In the genomic region with DNA sequence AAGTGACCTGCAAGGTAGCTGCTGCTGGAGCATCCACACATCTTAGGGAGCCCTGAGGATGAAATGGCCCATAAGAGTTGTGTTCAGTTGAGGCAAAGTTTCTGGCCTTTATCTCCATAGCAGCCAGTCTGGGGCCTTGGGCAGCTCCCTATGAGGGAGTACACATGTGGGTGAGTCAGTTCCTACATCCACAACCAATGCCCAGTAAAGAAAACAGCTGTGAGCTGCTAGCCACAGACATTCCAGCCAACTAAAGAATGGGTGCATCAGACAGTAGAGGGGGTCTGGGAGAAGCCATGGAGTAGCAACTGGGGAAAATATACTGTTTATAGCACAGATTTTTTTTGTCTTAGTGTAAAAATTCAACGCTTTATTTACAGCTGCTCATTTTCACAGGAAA, we compare ENCODE assay signal across 19 cellular contexts.
A peak's percentile ranks its signal among the peaks of the same experiment; 100 is the strongest.
DNase-seq lines count a peak whose midpoint lies in the region; ATAC-seq, FAIRE-seq and TF ChIP-seq lines count a peak whose summit lies in the region.
"Had no signal": no experiment of that assay in that cellular context is flagged by ENCODE, and none has a peak within 500 bp of the region (broad histone marks: within the 10 kb centered on the region; RNA-seq: fewer than 3 reads in every experiment).

No MANE protein-coding gene starts in this region.

- ATAC-seq in HG02678 (IDR thresholded peaks at IDR 0.05; ENCODE audit: unreplicated experiment), result no peak
- ATAC-seq in gastroesophageal sphincter, result no peak
- ATAC-seq in stimulated activated naive CD8-positive, alpha-beta T cell treated with anti-CD3 and anti-CD28 coated beads, Interleukin-15, Interleukin-2, amounts not matched to agents 100 U/mL and 50 U/mL, for 24 hours, result no peak
- ATAC-seq: left ventricle myocardium superior, natural killer cell had no signal

- TF ChIP-seq CTCF in brain microvascular endothelial cell (IDR thresholded peaks at IDR 0.05; ENCODE audit: low read depth, low read length, missing control alignments) (peak; percentile 42), gastroesophageal sphincter (IDR thresholded peaks at IDR 0.05) (no peak)

- H3K36me3 ChIP-seq in brain microvascular endothelial cell (replicated peaks) (no peaks in the 10 kb centered on the region), gastroesophageal sphincter (no peaks in the 10 kb centered on the region)
- H3K36me3 ChIP-seq: transverse colon had no signal

- no peak overlapping the region for H3K27ac ChIP-seq in brain microvascular endothelial cell
- H3K27ac ChIP-seq in gastroesophageal sphincter, result no peak overlapping the region
- H3K27ac ChIP-seq: transverse colon had no signal

- peak; percentile 48 for DNase-seq in A172 (ENCODE audit: low spot score)
- peak; percentile 12 for DNase-seq in HTR-8/SVneo (ENCODE audit: insufficient read length, low spot score)
- DNase-seq in brain microvascular endothelial cell, result peak; percentile 91
- peak; percentile 80 for DNase-seq in glomerular visceral epithelial cell (ENCODE audit: extremely low spot score)
- DNase-seq in activated CD4-positive, alpha-beta T cell treated with anti-CD3 and anti-CD28 coated beads, Interleukin-2, amount 50 U/mL, for 4 hours, result no peak
- DNase-seq in stimulated activated naive CD8-positive, alpha-beta T cell treated with anti-CD3 and anti-CD28 coated beads, Interleukin-15, Interleukin-2, amounts not matched to agents 100 U/mL and 50 U/mL, for 24 hours, result no peak
- DNase-seq: activated gamma-delta T cell treated with Interleukin-2 at 50 U/mL for 16 hours; caudate nucleus; endodermal cell; hypothalamus; left ventricle myocardium superior; natural killer cell; NCI-H1694 treated with DMSO at 0.1 percent for 48 hours; retina; stimulated activated CD4-positive, alpha-beta T cell treated with anti-CD3 and anti-CD28 coated beads, Interleukin-4, amount 100 ng/mL, for 24 hours; transverse colon had no signal

- TF ChIP-seq POLR2A in gastroesophageal sphincter (IDR thresholded peaks at IDR 0.05), result no peak

- H3K4me1 ChIP-seq in gastroesophageal sphincter, result no peaks in the 10 kb centered on the region
- H3K4me1 ChIP-seq: transverse colon had no signal

- TF ChIP-seq EP300 in gastroesophageal sphincter (IDR thresholded peaks at IDR 0.05), result no peak

- no peaks in the 10 kb centered on the region for H3K27me3 ChIP-seq in brain microvascular endothelial cell (replicated peaks)
- no peaks in the 10 kb centered on the region for H3K27me3 ChIP-seq in gastroesophageal sphincter
- H3K27me3 ChIP-seq: transverse colon had no signal

- H3K4me3 ChIP-seq in brain microvascular endothelial cell (ENCODE audit: low read depth, low read length) (no peak overlapping the region), gastroesophageal sphincter (no peak overlapping the region)
- H3K4me3 ChIP-seq: transverse colon had no signal

- 100% methylated on average over 1 of the region's 1 CpG for whole genome bisulfite sequencing in gastroesophageal sphincter (ENCODE audit: low coverage in 1 of 2), 2 donors

- peaks cover 0 to 6% (median 0%) of the 10 kb centered on the region in 3 donors for H3K9me3 ChIP-seq in gastroesophageal sphincter
- H3K9me3 ChIP-seq: transverse colon had no signal

- no peak for FAIRE-seq in HTR-8/SVneo (lab: Jason Lieb, UNC)
- FAIRE-seq: A204.1 had no signal

- in situ Hi-C loops in brain microvascular endothelial cell (cut with HindIII; ENCODE audit: low pct_ligation_motif_present, low sequenced_read_pairs), result no loop called here

Comparison
In these comparisons a context has a peak if more than half of its experiments do, and no peak if none do; other contexts are left out.
1. DNase-seq: peak in A172 (single experiment), HTR-8/SVneo (single experiment), brain microvascular endothelial cell (single experiment) and glomerular visceral epithelial cell (single experiment); none in activated CD4-positive, alpha-beta T cell treated with anti-CD3 and anti-CD28 coated beads, Interleukin-2, amount 50 U/mL, for 4 hours (0 of 2) and stimulated activated naive CD8-positive, alpha-beta T cell treated with anti-CD3 and anti-CD28 coated beads, Interleukin-15, Interleukin-2, amounts not matched to agents 100 U/mL and 50 U/mL, for 24 hours (single experiment).